Comparison of ENCODE assay signal across 10 cellular contexts in the genomic region with DNA sequence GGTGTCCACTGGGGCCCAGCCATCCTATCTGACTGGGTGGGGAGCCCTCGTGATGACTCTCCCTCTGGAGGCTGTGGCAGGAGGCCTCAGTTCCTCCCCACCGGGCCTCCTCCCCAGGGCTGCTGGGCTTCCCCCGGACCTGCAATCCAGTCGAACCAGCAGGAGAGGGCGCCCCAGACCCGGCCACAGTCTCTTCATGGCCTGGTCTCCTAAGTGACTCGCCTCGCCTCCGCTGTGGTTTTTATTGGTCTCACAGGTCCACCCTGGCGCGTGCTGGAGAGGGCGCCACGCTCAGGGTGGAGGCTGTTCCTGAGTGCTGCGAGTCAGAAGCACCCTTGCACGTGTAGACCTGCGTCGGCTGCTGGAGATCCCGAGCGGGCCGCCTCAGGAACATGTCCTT. TPM values are rescaled to one million over a fixed set of nuclear protein-coding genes. Genes with fewer than 3 reads are reported as not detected.
DNase-seq lines count a peak whose midpoint lies in the region; ATAC-seq and TF ChIP-seq lines count a peak whose summit lies in the region.
"Not testable (repeated sequence)": the region's sequence is repeated elsewhere in the genome, so short reads cannot be mapped to it uniquely, and the experiment has no call there.
"Had no signal": no experiment of that assay in that cellular context is flagged by ENCODE, and none has a peak within 500 bp of the region (broad histone marks: within the 10 kb centered on the region; RNA-seq: fewer than 3 reads in every experiment).

No MANE protein-coding gene starts in this region.

- intact Hi-C loops in Panc1 (cut with micrococcal nuclease; ENCODE audit: unreplicated experiment); left ventricle myocardium superior (cut with micrococcal nuclease): not testable (repeated sequence)
- intact Hi-C loops in natural killer cell (cut with micrococcal nuclease): loop anchor here (10.0 kb wide), 1 partner anchor 51 kb away; a partner anchor contains a TSS

- not testable (repeated sequence) for H3K27me3 Mint-ChIP-seq in activated naive CD8-positive, alpha-beta T cell treated with anti-CD3 and anti-CD28 coated beads, Interleukin-2, amount 50 U/mL, for 24 hours; natural killer cell (ENCODE audit: low read depth in 2 of 2)

- not testable (repeated sequence) for H3K36me3 Mint-ChIP-seq in activated naive CD8-positive, alpha-beta T cell treated with anti-CD3 and anti-CD28 coated beads, Interleukin-2, amount 50 U/mL, for 24 hours (ENCODE audit: low read depth); natural killer cell

- not testable (repeated sequence) for H3K36me3 ChIP-seq in Panc1 (ENCODE audit: control insufficient read depth, insufficient read depth, low read length)

- not testable (repeated sequence) for H3K9me3 ChIP-seq in Panc1 (ENCODE audit: control insufficient read depth, insufficient read depth, low read depth, low read length)

- POLR2A ChIA-PET in Panc1 (lab: Charles Lee): not testable (repeated sequence)

- H3K27me3 ChIP-seq in Panc1 (ENCODE audit: control insufficient read depth, insufficient read depth, low read length): not testable (repeated sequence)

- CTCF ChIA-PET in Panc1 (lab: Charles Lee): not testable (repeated sequence)

- H3K4me1 ChIP-seq in Panc1 (ENCODE audit: control insufficient read depth, insufficient read depth, low read length): peaks cover 10% of the 10 kb centered on the region

- H3K27ac ChIP-seq in Panc1 (ENCODE audit: low read length): not testable (repeated sequence)

- H3K9me3 Mint-ChIP-seq in activated naive CD8-positive, alpha-beta T cell treated with anti-CD3 and anti-CD28 coated beads, Interleukin-2, amount 50 U/mL, for 24 hours; natural killer cell: not testable (repeated sequence)

- H3K4me3 ChIP-seq in Panc1 (ENCODE audit: low read depth in 2 of 2, low read length in 2 of 2): not testable (repeated sequence)

- peak; percentile 30 for ATAC-seq in GM18502 (IDR thresholded peaks at IDR 0.05; ENCODE audit: poor library complexity, unreplicated experiment)
- ATAC-seq in GM21528 (IDR thresholded peaks at IDR 0.05; ENCODE audit: low FRiP score, unreplicated experiment): peak; percentile 36
- ATAC-seq in HG02981 (IDR thresholded peaks at IDR 0.05; ENCODE audit: unreplicated experiment): peak; percentile 27
- ATAC-seq in Panc1: peak; percentile 47
- ATAC-seq in activated naive CD8-positive, alpha-beta T cell treated with anti-CD3 and anti-CD28 coated beads, Interleukin-2, amount 50 U/mL, for 24 hours: peak; percentile 38
- ATAC-seq in left ventricle myocardium superior: peak; percentile 23
- ATAC-seq in natural killer cell: peak; percentile 36 to 62 (median 45)

- not testable (repeated sequence) for H3K27ac Mint-ChIP-seq in activated naive CD8-positive, alpha-beta T cell treated with anti-CD3 and anti-CD28 coated beads, Interleukin-2, amount 50 U/mL, for 24 hours; natural killer cell

- TF ChIP-seq CTCF in Panc1 (IDR thresholded peaks at IDR 0.05); natural killer cell (IDR thresholded peaks at IDR 0.05): not testable (repeated sequence)

- DNase-seq in Panc1 (ENCODE audit: low read depth, low spot score); activated naive CD8-positive, alpha-beta T cell treated with anti-CD3 and anti-CD28 coated beads, Interleukin-2, amount 50 U/mL, for 24 hours; left ventricle myocardium superior; natural killer cell: not testable (repeated sequence)

- H3K4me1 Mint-ChIP-seq in activated naive CD8-positive, alpha-beta T cell treated with anti-CD3 and anti-CD28 coated beads, Interleukin-2, amount 50 U/mL, for 24 hours: peaks cover 11% of the 10 kb centered on the region
- peaks cover 9 to 12% of the 10 kb centered on the region in 2 donors for H3K4me1 Mint-ChIP-seq in natural killer cell

- BruUV-seq in Panc1 (replicated peaks; lab: Mats Ljungman, UMichigan): not testable (repeated sequence)

- in situ Hi-C loops in Panc1 (cut with HindIII; ENCODE audit: low pct_unique_long_range_greater_than_20kb, low sequenced_read_pairs): not testable (repeated sequence)

- not testable (repeated sequence) for H3K4me3 Mint-ChIP-seq in activated naive CD8-positive, alpha-beta T cell treated with anti-CD3 and anti-CD28 coated beads, Interleukin-2, amount 50 U/mL, for 24 hours; natural killer cell

RNA-seq across cellular contexts. Expression of a gene that starts 30.8 kb away (rescaled TPM):
- 920 TPM for total RNA-seq in Panc1 (2021; ENCODE audit: unreplicated experiment)
- 914 TPM for polyA plus RNA-seq in Panc1 (2012; ENCODE audit: insufficient read length)
- 228 TPM for total RNA-seq in left ventricle myocardium superior
- total RNA-seq in natural killer cell: 1,000 to 10,000 TPM; 2,872 to 3,483 (median 2,927) TPM

RNA-seq across cellular contexts. Expression of a gene that starts 35.5 kb away (rescaled TPM):
- 178 TPM for total RNA-seq in Panc1 (2021; ENCODE audit: unreplicated experiment)
- polyA plus RNA-seq in Panc1 (2012; ENCODE audit: insufficient read length): 209 TPM
- total RNA-seq in left ventricle myocardium superior: 51.3 TPM
- total RNA-seq in natural killer cell: 100 to 1,000 TPM; 141 to 175 (median 152) TPM

RNA-seq across cellular contexts. Expression of a gene that starts 48.0 kb away (rescaled TPM):
- not detected for total RNA-seq in Panc1 (2021; ENCODE audit: unreplicated experiment)
- not detected for polyA plus RNA-seq in Panc1 (2012; ENCODE audit: insufficient read length)
- 18.0 TPM for total RNA-seq in left ventricle myocardium superior
- total RNA-seq in natural killer cell: 10 to 100 TPM; 17.1 to 42.8 (median 28.8) TPM
- total RNA-seq: colonic mucosa, H1, transverse colon had no signal

RNA-seq across cellular contexts. Expression of a gene that starts 48.7 kb away (rescaled TPM):
- total RNA-seq in Panc1 (2021; ENCODE audit: unreplicated experiment) (not detected), left ventricle myocardium superior (not detected), natural killer cell (under 1 TPM in 1 of 3 donors, not detected in 2; 0.61 TPM)
- not detected for polyA plus RNA-seq in Panc1 (2012; ENCODE audit: insufficient read length)
- total RNA-seq: colonic mucosa, H1, transverse colon had no signal
- polyA plus RNA-seq: H1 had no signal

RNA-seq across cellular contexts. Expression of a gene that starts 54.6 kb away (rescaled TPM):
- total RNA-seq in Panc1 (2021; ENCODE audit: unreplicated experiment): 2,466 TPM
- polyA plus RNA-seq in Panc1 (2012; ENCODE audit: insufficient read length): 2,477 TPM
- total RNA-seq in left ventricle myocardium superior: 1,898 TPM
- 1,000 to 10,000 TPM; 2,249 to 2,456 (median 2,324) TPM for total RNA-seq in natural killer cell

Comparison
In these comparisons a context has a peak if more than half of its experiments do, and no peak if none do; other contexts are left out.
1. RNA of a gene that starts 48.0 kb away (total RNA-seq): 17.1 to 42.8 TPM in natural killer cell and 18.0 TPM in left ventricle myocardium superior (single experiment); not detected in Panc1 (single experiment); every median in the first group is over 10 times any median in the second.
2. Peak in every context shown above with its lines, with median percentiles within 50 percentile points of each other: ATAC-seq.